8 cellular contexts compared by ENCODE assay signal in the genomic region with DNA sequence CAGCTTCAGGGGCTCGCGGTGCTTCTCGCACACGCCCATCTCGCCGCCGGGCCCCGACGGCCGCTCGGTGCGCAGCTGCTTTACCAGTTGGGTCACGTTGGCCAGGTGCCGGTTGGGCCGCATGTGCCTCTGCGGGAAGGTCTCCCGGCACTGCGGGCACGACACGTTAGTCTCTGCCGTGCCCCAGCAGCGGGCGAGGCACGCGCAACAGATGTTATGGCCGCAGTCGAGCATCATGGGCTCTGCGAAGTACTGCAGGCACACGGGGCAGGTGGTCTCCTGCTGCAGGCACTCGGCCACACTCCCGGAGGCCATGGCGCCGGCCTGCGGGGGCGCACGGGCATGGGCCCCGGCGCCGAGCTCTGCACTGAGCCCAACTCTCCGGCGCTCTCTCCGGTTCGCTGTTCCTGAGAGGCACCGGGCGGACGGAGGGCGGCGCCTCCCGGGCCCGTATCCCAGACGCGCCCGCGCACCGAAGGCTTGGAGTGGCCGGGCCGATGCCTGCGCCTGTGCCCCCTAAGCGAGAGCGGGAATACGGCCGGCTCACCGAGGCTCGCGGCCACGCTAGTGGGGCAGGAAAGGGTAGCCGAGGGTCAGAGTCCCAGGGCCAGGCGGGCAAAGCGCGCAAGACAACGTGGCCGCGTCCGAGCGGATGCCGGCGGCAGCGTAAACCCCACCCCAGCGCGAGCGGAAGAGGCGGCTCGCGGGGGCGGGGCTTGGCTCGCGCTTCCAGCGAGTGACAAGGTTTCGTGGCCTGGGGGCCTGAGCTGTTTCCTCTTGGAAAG. TPM values are rescaled to one million over a fixed set of nuclear protein-coding genes. Genes with fewer than 3 reads are reported as not detected.
DNase-seq lines count a peak whose midpoint lies in the region; ATAC-seq and TF ChIP-seq lines count a peak whose summit lies in the region.

A gene with protein sequence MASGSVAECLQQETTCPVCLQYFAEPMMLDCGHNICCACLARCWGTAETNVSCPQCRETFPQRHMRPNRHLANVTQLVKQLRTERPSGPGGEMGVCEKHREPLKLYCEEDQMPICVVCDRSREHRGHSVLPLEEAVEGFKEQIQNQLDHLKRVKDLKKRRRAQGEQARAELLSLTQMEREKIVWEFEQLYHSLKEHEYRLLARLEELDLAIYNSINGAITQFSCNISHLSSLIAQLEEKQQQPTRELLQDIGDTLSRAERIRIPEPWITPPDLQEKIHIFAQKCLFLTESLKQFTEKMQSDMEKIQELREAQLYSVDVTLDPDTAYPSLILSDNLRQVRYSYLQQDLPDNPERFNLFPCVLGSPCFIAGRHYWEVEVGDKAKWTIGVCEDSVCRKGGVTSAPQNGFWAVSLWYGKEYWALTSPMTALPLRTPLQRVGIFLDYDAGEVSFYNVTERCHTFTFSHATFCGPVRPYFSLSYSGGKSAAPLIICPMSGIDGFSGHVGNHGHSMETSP (minus strand): TSS at position 668 of the 785 bp plus-strand sequence. CDS start 353 bp downstream, at position 315.

- peaks cover 0 to 43% (median 36%) of the 10 kb centered on the region in 11 experiments; a peak in 18 of 22 replicates for H4K20me1 ChIP-seq in BLaER1 treated with 17β-estradiol and CSF1 and Interleukin-3, amounts not matched to agents 10 nM and 100 nM

- peaks cover 36 to 41% (median 39%) of the 10 kb centered on the region in 11 experiments for H3K36me3 ChIP-seq in BLaER1 treated with 17β-estradiol and CSF1 and Interleukin-3, amounts not matched to agents 10 nM and 100 nM
- H3K36me3 ChIP-seq in duodenal mucosa (ENCODE audit: control insufficient read depth in 1 of 2, insufficient read depth in 2 of 2, low read length in 2 of 2): peaks cover 16 to 34% of the 10 kb centered on the region in 2 donors

- peak; percentile 97 for TF ChIP-seq POLR2A in GM19099 (IDR thresholded peaks at IDR 0.05; ENCODE audit: extremely low read depth, insufficient read length, low read depth)
- TF ChIP-seq POLR2A in lower leg skin (IDR thresholded peaks at IDR 0.05): no peak

- peak within 1 kb of the TSS; percentile 73 to 100 (median 96) for H3K4me3 ChIP-seq in BLaER1 treated with 17β-estradiol and CSF1 and Interleukin-3, amounts not matched to agents 10 nM and 100 nM
- H3K4me3 ChIP-seq in duodenal mucosa (ENCODE audit: low read depth in 1 of 2, low read length in 2 of 2) (peak within 1 kb of the TSS; percentile 95 to 99), lower leg skin (ENCODE audit: low read depth, poor library complexity, severe bottlenecking) (peak within 1 kb of the TSS; percentile 91)

- H3K4me1 ChIP-seq in BLaER1 treated with 17β-estradiol and CSF1 and Interleukin-3, amounts not matched to agents 10 nM and 100 nM: peaks cover 43 to 52% (median 47%) of the 10 kb centered on the region in 10 experiments
- H3K4me1 ChIP-seq in duodenal mucosa (ENCODE audit: control insufficient read depth in 1 of 2, insufficient read depth in 2 of 2, low read length in 2 of 2): peaks cover 21 to 23% of the 10 kb centered on the region in 2 donors

- TF ChIP-seq CTCF in lower leg skin (IDR thresholded peaks at IDR 0.05): no peak

- ATAC-seq in HG03354 (IDR thresholded peaks at IDR 0.05; ENCODE audit: poor library complexity, severe bottlenecking, unreplicated experiment): peak; percentile 85

- 0% methylated on average over 2 to 16 of the region's 89 CpGs for WGBS in lower leg skin, 2 donors

- H3K4me2 ChIP-seq in BLaER1 treated with 17β-estradiol and CSF1 and Interleukin-3, amounts not matched to agents 10 nM and 100 nM: peak within 1 kb of the TSS; percentile 71 to 96 (median 91)

- peak within 1 kb of the TSS; percentile 91 to 100 (median 98) for H3K9ac ChIP-seq in BLaER1 treated with 17β-estradiol and CSF1 and Interleukin-3, amounts not matched to agents 10 nM and 100 nM
- peak within 1 kb of the TSS; percentile 95 to 100 for H3K9ac ChIP-seq in duodenal mucosa (ENCODE audit: low read depth in 1 of 2, low read length in 2 of 2)

- peak; percentile 74 to 94 for DNase-seq in NCI-H526 (lab: John Stamatoyannopoulos, UW)
- DNase-seq in activated CD4-positive, alpha-beta T cell treated with anti-CD3 and anti-CD28 coated beads, Interleukin-2, amount 50 U/mL, for 4 hours: peak; percentile 63 to 67
- DNase-seq in lower leg skin (ENCODE audit: low spot score in 2 of 2): peak; percentile 87 to 98
- peak in 2 of 3 donors; percentile 38 to 73 for DNase-seq in stimulated activated CD4-positive, alpha-beta T cell treated with anti-CD3 and anti-CD28 coated beads, TNF-alpha, amount 100 ng/mL, for 1 hour (ENCODE audit: low read depth in 3 of 3, low spot score in 1 of 3)

- H3K9me3 ChIP-seq in BLaER1 treated with 17β-estradiol and CSF1 and Interleukin-3, amounts not matched to agents 10 nM and 100 nM (replicated peaks in 1 of 11): peaks cover 0 to 8% (median 0%) of the 10 kb centered on the region in 11 experiments; a peak in 2 of 22 replicates
- H3K9me3 ChIP-seq in duodenal mucosa (ENCODE audit: control insufficient read depth in 1 of 2, low read length in 2 of 2): no peaks in the 10 kb centered on the region

- H3K27me3 ChIP-seq in BLaER1 treated with 17β-estradiol and CSF1 and Interleukin-3, amounts not matched to agents 10 nM and 100 nM: no peaks in the 10 kb centered on the region
- H3K27me3 ChIP-seq in duodenal mucosa (ENCODE audit: control insufficient read depth in 1 of 2, insufficient read depth in 2 of 2, low read length in 2 of 2): no peaks in the 10 kb centered on the region

- intact Hi-C loops in lower leg skin (cut with DNase I; ENCODE audit: low total_unique reads): no loop called here

- peak within 1 kb of the TSS; percentile 83 to 100 (median 99) for H3K27ac ChIP-seq in BLaER1 treated with 17β-estradiol and CSF1 and Interleukin-3, amounts not matched to agents 10 nM and 100 nM
- H3K27ac ChIP-seq in duodenal mucosa (ENCODE audit: low read depth, low read length): peak within 1 kb of the TSS; percentile 96

RNA-seq across cellular contexts. Expression of the gene that starts here (rescaled TPM):
- total RNA-seq in lower leg skin: 10 to 100 TPM; 32.2 to 38.9 (median 35.6) TPM

Comparison
In these comparisons a context has a peak if more than half of its experiments do, and no peak if none do; other contexts are left out.
1. Peak in every context shown above with its lines: DNase-seq, ATAC-seq, H3K4me3 ChIP-seq and H3K27ac ChIP-seq.